In the genomic region with DNA sequence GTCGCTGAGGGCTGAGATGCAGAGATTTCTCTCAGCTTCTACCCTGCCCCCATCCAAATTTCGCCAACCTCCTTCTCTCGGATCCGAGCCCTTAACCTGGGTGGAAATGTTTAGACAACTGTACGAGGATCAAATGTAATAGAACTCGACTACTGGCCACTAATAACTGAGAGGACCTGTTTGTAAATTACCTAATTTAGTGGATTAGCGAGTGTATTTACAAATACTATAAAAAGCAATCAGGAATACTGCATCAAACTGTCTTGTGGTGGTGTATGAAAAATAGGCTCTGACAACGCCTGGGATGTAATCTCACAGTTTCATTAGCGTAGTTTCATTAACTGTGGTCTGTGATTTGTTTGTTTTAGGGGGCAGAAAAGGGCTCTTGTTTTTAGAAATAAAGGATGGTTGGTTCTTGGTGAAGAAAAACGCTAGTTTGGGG, we compare ENCODE assay signal across 8 cellular contexts. TPM values are rescaled to one million over a fixed set of nuclear protein-coding genes. Genes with fewer than 3 reads are reported as not detected.
DNase-seq lines count a peak whose midpoint lies in the region; ATAC-seq, FAIRE-seq and TF ChIP-seq lines count a peak whose summit lies in the region.

No MANE protein-coding gene starts in this region.

- CTCF ChIA-PET in PC-3 (lab: Charles Lee), result no interaction called here

- H3K9me3 ChIP-seq in PC-3 (ENCODE audit: low read length) (no peaks in the 10 kb centered on the region), pancreas (no peaks in the 10 kb centered on the region)

- WGBS in pancreas, 2 donors, result 2% methylated on average over 10 of the region's 10 CpGs

- peak overlapping the region; percentile 81 for H2AFZ ChIP-seq in PC-3 (ENCODE audit: low read length)

- H3K9me2 ChIP-seq in PC-3 (replicated peaks; ENCODE audit: low read length), result no peaks in the 10 kb centered on the region

- POLR2A ChIA-PET in PC-3 (lab: Charles Lee; ENCODE audit: unreplicated experiment), result no interaction called here

- TF ChIP-seq POLR2A in erythroblast (IDR thresholded peaks at IDR 0.05; ENCODE audit: low read length), result peak; percentile 39

- no peak for ATAC-seq in PC-3
- ATAC-seq in pancreas, result no peak
- no peak for ATAC-seq in HG02885 (IDR thresholded peaks at IDR 0.05; ENCODE audit: poor library complexity, unreplicated experiment)
- ATAC-seq in HG03469 (IDR thresholded peaks at IDR 0.05; ENCODE audit: unreplicated experiment), result no peak

- DNase-seq in DMS114 treated with DMSO at 0.1 percent for 48 hours (lab: John Stamatoyannopoulos, UW; ENCODE audit: unreplicated experiment) (peak; percentile 19), PC-3 (no peak), erythroblast (lab: John Stamatoyannopoulos, UW) (no peak), pancreas (no peak), anterior cingulate cortex (lab: John Stamatoyannopoulos, UW) (no peak)
- DNase-seq in activated CD4-positive, alpha-beta T cell treated with anti-CD3 and anti-CD28 coated beads for 48 hours, result no peak

- intact Hi-C loops in PC-3 (cut with micrococcal nuclease) (loop anchor here (1.0 to 5.0 kb wide), 4 partner anchors 55 to 318 kb away; partner anchors contain the start of gene ABCA1), pancreas (cut with DNase I) (loop anchor here in 1 of 3 donors (10.0 kb wide), 1 partner anchor 169 kb away; no protein-coding TSS in a partner anchor)

- peaks cover 52% of the 10 kb centered on the region for H3K79me2 ChIP-seq in PC-3 (ENCODE audit: low read length)

- H3K36me3 ChIP-seq in PC-3 (ENCODE audit: low read depth, low read length) (no peaks in the 10 kb centered on the region), pancreas (no peaks in the 10 kb centered on the region)

- H3K9ac ChIP-seq in PC-3 (ENCODE audit: low read length), result peak overlapping the region; percentile 72

- no peaks in the 10 kb centered on the region for H3F3A ChIP-seq in PC-3 (ENCODE audit: low read length, unreplicated experiment)

- peak overlapping the region; percentile 97 for H3K4me2 ChIP-seq in PC-3 (ENCODE audit: low read length)

- H3K27me3 ChIP-seq in PC-3 (ENCODE audit: low read length) (no peaks in the 10 kb centered on the region), pancreas (no peaks in the 10 kb centered on the region)

- no peak for FAIRE-seq in pancreas (lab: Jason Lieb, UNC)

- H4K20me1 ChIP-seq in PC-3 (ENCODE audit: low read length), result no peaks in the 10 kb centered on the region

- H3K4me1 ChIP-seq in PC-3 (ENCODE audit: insufficient read depth, low read length), result peaks cover 11% of the 10 kb centered on the region
- H3K4me1 ChIP-seq in pancreas, result peaks cover 0 to 15% (median 0%) of the 10 kb centered on the region in 3 donors

- BruUV-seq in PC-3 (replicated peaks; lab: Mats Ljungman, UMichigan), result no TSS peak

- peak overlapping the region; percentile 87 for H3K4me3 ChIP-seq in PC-3 (ENCODE audit: low read length)
- H3K4me3 ChIP-seq in pancreas, result peak overlapping the region; percentile 57 to 86 (median 66)

- peak overlapping the region; percentile 48 for H3K27ac ChIP-seq in PC-3 (ENCODE audit: low read length)
- peak overlapping the region; percentile 84 to 95 (median 92) for H3K27ac ChIP-seq in pancreas

- TF ChIP-seq CTCF in PC-3 (conservative IDR thresholded peaks at IDR 0.05; ENCODE audit: low read depth, low read length) (no peak), pancreas (IDR thresholded peaks at IDR 0.05) (no peak)

RNA-seq across cellular contexts. Expression of gene SLC44A1, which starts 1.3 kb away (rescaled TPM):
- total RNA-seq in PC-3 (2014; rRNA removed) (15.3 and 16.1 TPM in 2 replicates), pancreas (10 to 100 TPM; 18.6 to 32.3 (median 20.5) TPM)
- 1 to 10 TPM; 4.6 to 7.0 TPM for polyA plus RNA-seq in pancreas
